Comparison of ENCODE assay signal across 8 cellular contexts in the genomic region with DNA sequence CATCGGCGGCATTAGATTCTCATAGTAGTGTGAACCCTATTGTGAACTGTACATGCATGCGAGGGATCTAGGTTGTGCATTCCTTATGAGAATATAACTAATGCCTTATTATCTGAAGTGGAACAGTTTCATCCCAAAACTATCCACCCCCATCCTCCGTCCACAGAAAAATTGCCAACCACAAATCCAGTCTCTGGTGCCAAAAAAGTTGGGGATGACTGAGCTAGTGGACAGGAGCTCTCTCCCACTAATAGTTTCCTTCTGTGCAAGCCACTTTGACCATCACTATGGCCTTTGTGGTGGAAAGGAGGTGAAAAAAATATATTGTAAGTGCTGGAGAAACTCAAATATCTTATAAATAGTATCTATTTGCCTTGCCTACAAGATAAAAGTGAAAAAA.
"Had no signal": no experiment of that assay in that cellular context is flagged by ENCODE, and none has a peak within 500 bp of the region (broad histone marks: within the 10 kb centered on the region; RNA-seq: fewer than 3 reads in every experiment).

No MANE protein-coding gene starts in this region.

- H3K27ac ChIP-seq: HL-60 had no signal

- H3K27ac Mint-ChIP-seq: IgD-negative memory B cell had no signal

- H3K4me1 Mint-ChIP-seq: IgD-negative memory B cell had no signal

- DNase-seq: IMR-90, KBM-7, KG1 had no signal

- H3K4me3 Mint-ChIP-seq: IgD-negative memory B cell had no signal

- H3K27me3 Mint-ChIP-seq: IgD-negative memory B cell had no signal

- FAIRE-seq: HepG2, HTR-8/SVneo, K562 had no signal

- H3K4me3 ChIP-seq: K562 had no signal

- H3K36me3 Mint-ChIP-seq: IgD-negative memory B cell had no signal
